8 cellular contexts compared by ENCODE assay signal in the genomic region with DNA sequence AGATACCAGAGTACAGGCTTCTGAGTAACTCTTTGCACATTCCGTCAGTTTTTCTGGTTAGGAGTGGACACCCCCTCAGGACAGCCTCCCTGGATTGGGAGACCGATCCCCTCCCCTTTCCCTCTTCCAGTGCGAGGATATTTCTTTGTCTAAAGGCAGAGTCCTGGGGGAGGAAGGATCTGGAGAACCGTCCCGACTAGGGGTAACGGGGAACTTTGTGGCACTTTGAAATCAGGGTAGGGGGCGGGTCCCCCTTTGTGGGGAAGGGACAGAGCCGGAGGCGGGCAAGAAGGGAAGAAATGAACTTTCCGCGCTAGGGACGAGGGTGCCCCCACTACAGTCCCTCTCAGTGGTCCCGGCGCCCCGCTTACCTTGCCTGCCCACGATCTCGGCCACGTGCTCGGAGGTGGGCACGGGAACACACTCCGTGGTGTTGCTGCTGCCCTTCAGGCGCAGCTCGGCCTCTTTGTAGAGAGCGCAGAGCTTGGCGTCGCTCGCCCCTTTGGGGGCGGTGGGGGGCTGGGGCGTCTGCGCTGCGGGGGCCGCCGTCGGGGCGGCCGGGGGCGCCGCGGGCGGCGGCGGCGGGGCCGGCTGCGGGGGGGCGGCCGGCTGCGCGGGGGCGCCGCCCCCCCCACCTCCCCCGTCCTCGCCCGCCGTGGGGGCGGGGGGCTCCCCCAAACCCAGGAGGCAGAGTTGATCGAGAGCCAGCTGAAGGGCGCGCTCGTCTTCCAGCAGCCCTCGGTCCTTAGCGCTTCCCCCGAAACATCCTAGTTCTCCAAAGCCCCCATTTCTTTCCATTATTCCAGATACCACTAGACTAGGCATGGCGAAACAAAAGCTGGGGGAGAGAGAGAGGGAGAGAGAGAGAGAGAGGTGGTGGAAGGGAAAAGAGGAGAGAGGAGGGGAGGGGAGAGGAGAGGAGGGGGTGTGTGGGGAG. TPM values are rescaled to one million over a fixed set of nuclear protein-coding genes. Genes with fewer than 3 reads are reported as not detected.
DNase-seq lines count a peak whose midpoint lies in the region; ATAC-seq and TF ChIP-seq lines count a peak whose summit lies in the region.

No MANE protein-coding gene starts in this region.

- intact Hi-C loops in mammary epithelial cell (cut with micrococcal nuclease), result loop anchor here (2.0 kb wide), 1 partner anchor 27 kb away; a partner anchor contains a TSS

- H3K27ac ChIP-seq in BLaER1 treated with 17β-estradiol and CSF1 and Interleukin-3, amounts not matched to agents 10 nM and 100 nM, result peak overlapping the region in 10 of 11 experiments; percentile 31 to 86 (median 80); a peak in 18 of 22 replicates
- H3K27ac ChIP-seq in Karpas-422 (ENCODE audit: low read length), result no peak overlapping the region
- H3K27ac ChIP-seq in mammary epithelial cell (ENCODE audit: insufficient read depth, low read depth, low read length), result no peak overlapping the region

- no peak for TF ChIP-seq CTCF in mammary epithelial cell (conservative IDR thresholded peaks at IDR 0.05 in 1 of 2, IDR thresholded peaks at IDR 0.05 in 1 of 2; ENCODE audit: extremely low read depth in 1 of 2, insufficient read depth in 1 of 2, low read depth in 1 of 2, low read length in 2 of 2)
- TF ChIP-seq CTCF in nephron (IDR thresholded peaks at IDR 0.05; ENCODE audit: unreplicated experiment in 3 of 3), result no peak

- dilution Hi-C loops in mammary epithelial cell (cut with HindIII; ENCODE audit: low sequenced_read_pairs), result no loop called here

- H3K27ac Mint-ChIP-seq in nephron, result peak overlapping the region; percentile 82 to 97 (median 97)

- peak overlapping the region; percentile 74 to 92 (median 84) for H3K9ac ChIP-seq in BLaER1 treated with 17β-estradiol and CSF1 and Interleukin-3, amounts not matched to agents 10 nM and 100 nM
- peak overlapping the region; percentile 75 for H3K9ac ChIP-seq in Karpas-422 (ENCODE audit: low read length)
- H3K9ac ChIP-seq in mammary epithelial cell (ENCODE audit: insufficient read depth, low read length), result no peak overlapping the region

- no TSS peak for BruUV-seq in mammary epithelial cell (replicated peaks; lab: Mats Ljungman, UMichigan)

- peak overlapping the region; percentile 69 to 86 (median 76) for H3K4me3 ChIP-seq in BLaER1 treated with 17β-estradiol and CSF1 and Interleukin-3, amounts not matched to agents 10 nM and 100 nM
- H3K4me3 ChIP-seq in Karpas-422 (ENCODE audit: low read length) (peak overlapping the region; percentile 84), mammary epithelial cell (replicated peaks in 1 of 3; ENCODE audit: insufficient read depth in 1 of 3, low read depth in 2 of 3, low read length in 3 of 3) (peak overlapping the region; percentile 48 to 98 (median 84))

- H3K79me2 ChIP-seq in Karpas-422 (ENCODE audit: low read length) (no peaks in the 10 kb centered on the region), mammary epithelial cell (ENCODE audit: insufficient read depth, low read length) (no peaks in the 10 kb centered on the region)

- DNase-seq in Karpas-422 (no peak), mammary epithelial cell (no peak), EL (no peak), amniotic stem cell (lab: John Stamatoyannopoulos, UW) (no peak), MV-4-11 (lab: John Stamatoyannopoulos, UW) (no peak)

- H3K27me3 Mint-ChIP-seq in nephron (ENCODE audit: low read depth), result no peaks in the 10 kb centered on the region

- peak overlapping the region; percentile 95 to 99 (median 97) for H3K4me2 ChIP-seq in BLaER1 treated with 17β-estradiol and CSF1 and Interleukin-3, amounts not matched to agents 10 nM and 100 nM
- peak overlapping the region; percentile 83 for H3K4me2 ChIP-seq in Karpas-422 (ENCODE audit: low read depth, low read length, poor library complexity, severe bottlenecking)
- H3K4me2 ChIP-seq in mammary epithelial cell (ENCODE audit: insufficient read depth, low read depth, low read length), result peak overlapping the region; percentile 95

- in situ Hi-C loops in mammary epithelial cell (cut with MboI; ENCODE audit: low sequenced_read_pairs in 2 of 2), result no loop called here

- no peaks in the 10 kb centered on the region for H3K9me2 ChIP-seq in Karpas-422 (replicated peaks; ENCODE audit: insufficient read depth, low read length)

- peaks cover 0 to 18% (median 13%) of the 10 kb centered on the region in 11 experiments; a peak in 19 of 22 replicates for H3K36me3 ChIP-seq in BLaER1 treated with 17β-estradiol and CSF1 and Interleukin-3, amounts not matched to agents 10 nM and 100 nM
- H3K36me3 ChIP-seq in Karpas-422 (ENCODE audit: insufficient read depth, low read length), result no peaks in the 10 kb centered on the region
- no peaks in the 10 kb centered on the region for H3K36me3 ChIP-seq in mammary epithelial cell (ENCODE audit: insufficient read depth, low read length)

- WGBS in mammary epithelial cell (ENCODE audit: low coverage, missing lambda C conversion rate), result 10% methylated on average over 21 of the region's 64 CpGs

- H3K27me3 ChIP-seq in BLaER1 treated with 17β-estradiol and CSF1 and Interleukin-3, amounts not matched to agents 10 nM and 100 nM, result no peaks in the 10 kb centered on the region
- H3K27me3 ChIP-seq in Karpas-422 (ENCODE audit: low read length) (no peaks in the 10 kb centered on the region), mammary epithelial cell (ENCODE audit: insufficient read depth, low read length) (no peaks in the 10 kb centered on the region)

- no peaks in the 10 kb centered on the region for H3K9me3 ChIP-seq in BLaER1 treated with 17β-estradiol and CSF1 and Interleukin-3, amounts not matched to agents 10 nM and 100 nM (replicated peaks in 1 of 11)
- H3K9me3 ChIP-seq in Karpas-422 (ENCODE audit: low read length), result no peaks in the 10 kb centered on the region
- H3K9me3 ChIP-seq in mammary epithelial cell (replicated peaks; ENCODE audit: insufficient read depth, low read length), result no peaks in the 10 kb centered on the region

- H4K20me1 ChIP-seq in BLaER1 treated with 17β-estradiol and CSF1 and Interleukin-3, amounts not matched to agents 10 nM and 100 nM, result peaks cover 0 to 49% (median 43%) of the 10 kb centered on the region in 11 experiments; a peak in 16 of 22 replicates
- H4K20me1 ChIP-seq in Karpas-422 (ENCODE audit: insufficient read depth, low read depth, low read length) (no peaks in the 10 kb centered on the region), mammary epithelial cell (ENCODE audit: insufficient read depth, low read length) (no peaks in the 10 kb centered on the region)

- H3K9me3 Mint-ChIP-seq in nephron, result no peaks in the 10 kb centered on the region

- H3K4me1 ChIP-seq in BLaER1 treated with 17β-estradiol and CSF1 and Interleukin-3, amounts not matched to agents 10 nM and 100 nM, result peaks cover 49 to 82% (median 73%) of the 10 kb centered on the region in 10 experiments
- peaks cover 38% of the 10 kb centered on the region for H3K4me1 ChIP-seq in Karpas-422 (ENCODE audit: low read length)
- peaks cover 7% of the 10 kb centered on the region for H3K4me1 ChIP-seq in mammary epithelial cell (ENCODE audit: insufficient read depth, low read length)

- ATAC-seq in HG02610 (IDR thresholded peaks at IDR 0.05; ENCODE audit: unreplicated experiment), result no peak

- H3K4me3 Mint-ChIP-seq in nephron, result peak overlapping the region; percentile 98 to 100 (median 98)

- H3K4me1 Mint-ChIP-seq in nephron, result peaks cover 67% of the 10 kb centered on the region

- H2AFZ ChIP-seq in Karpas-422 (ENCODE audit: low read length) (no peak overlapping the region), mammary epithelial cell (ENCODE audit: low read depth, low read length) (peak overlapping the region; percentile 43)

- peaks cover 39% of the 10 kb centered on the region for H3K36me3 Mint-ChIP-seq in nephron (ENCODE audit: low read depth)

- CTCF ChIA-PET in mammary epithelial cell (lab: Charles Lee; ENCODE audit: low non-redundant PET), result interaction anchor here (0.6 kb wide), 1 partner anchor 20 kb away, joined by 5 read pairs; a partner anchor contains a TSS

RNA-seq across cellular contexts. Expression of a gene that starts 0.8 kb away (rescaled TPM):
- 2.3 and 2.5 TPM in 2 replicates for total RNA-seq in Karpas-422 (2014; rRNA removed; shearing (Covaris generic); ENCODE audit: low replicate concordance)
- total RNA-seq in mammary epithelial cell, result 1 to 10 TPM; 1.9 to 2.5 TPM
- 1.3 TPM for polyA plus RNA-seq in mammary epithelial cell
- polyA minus RNA-seq in mammary epithelial cell, result 1.2 TPM

RNA-seq across cellular contexts. Expression of a gene that starts 20.5 kb away (rescaled TPM):
- not detected in 2 replicates for total RNA-seq in Karpas-422 (2014; rRNA removed; shearing (Covaris generic); ENCODE audit: low replicate concordance)
- 10 to 100 TPM; 24.0 to 44.4 TPM for total RNA-seq in mammary epithelial cell
- 131 TPM for polyA plus RNA-seq in mammary epithelial cell
- polyA minus RNA-seq in mammary epithelial cell, result 110 TPM

RNA-seq across cellular contexts. Expression of a gene that starts 26.9 kb away (rescaled TPM):
- total RNA-seq in Karpas-422 (2014; rRNA removed; shearing (Covaris generic); ENCODE audit: low replicate concordance), result 106 and 167 TPM in 2 replicates
- 10 to 100 TPM; 43.7 to 71.3 TPM for total RNA-seq in mammary epithelial cell
- 128 TPM for polyA plus RNA-seq in mammary epithelial cell
- polyA minus RNA-seq in mammary epithelial cell, result 82.3 TPM

RNA-seq across cellular contexts. Expression of a gene that starts 27.8 kb away (rescaled TPM):
- 29.1 and 37.9 TPM in 2 replicates for total RNA-seq in Karpas-422 (2014; rRNA removed; shearing (Covaris generic); ENCODE audit: low replicate concordance)
- total RNA-seq in mammary epithelial cell, result 10 to 100 TPM; 20.3 to 39.9 TPM
- 34.3 TPM for polyA plus RNA-seq in mammary epithelial cell
- polyA minus RNA-seq in mammary epithelial cell, result 57.3 TPM

RNA-seq across cellular contexts. Expression of a gene that starts 33.1 kb away (rescaled TPM):
- 27.5 and 41.6 TPM in 2 replicates for total RNA-seq in Karpas-422 (2014; rRNA removed; shearing (Covaris generic); ENCODE audit: low replicate concordance)
- 100 to 1,000 TPM; 389 to 797 TPM for total RNA-seq in mammary epithelial cell
- 759 TPM for polyA plus RNA-seq in mammary epithelial cell
- polyA minus RNA-seq in mammary epithelial cell, result 852 TPM

Comparison
In these comparisons a context has a peak if more than half of its experiments do, and no peak if none do; other contexts are left out.
1. H3K27ac ChIP-seq: peak in BLaER1 treated with 17β-estradiol and CSF1 and Interleukin-3, amounts not matched to agents 10 nM and 100 nM (10 of 11); none in Karpas-422 (single experiment) and mammary epithelial cell (single experiment).
2. RNA of a gene that starts 20.5 kb away (total RNA-seq): 24.0 to 44.4 TPM in mammary epithelial cell; not detected in Karpas-422; every median in the first group is over 10 times any median in the second.
3. Peak in every context shown above with its lines, with median percentiles within 50 percentile points of each other: H3K4me2 ChIP-seq and H3K4me3 ChIP-seq.